In the genomic region with DNA sequence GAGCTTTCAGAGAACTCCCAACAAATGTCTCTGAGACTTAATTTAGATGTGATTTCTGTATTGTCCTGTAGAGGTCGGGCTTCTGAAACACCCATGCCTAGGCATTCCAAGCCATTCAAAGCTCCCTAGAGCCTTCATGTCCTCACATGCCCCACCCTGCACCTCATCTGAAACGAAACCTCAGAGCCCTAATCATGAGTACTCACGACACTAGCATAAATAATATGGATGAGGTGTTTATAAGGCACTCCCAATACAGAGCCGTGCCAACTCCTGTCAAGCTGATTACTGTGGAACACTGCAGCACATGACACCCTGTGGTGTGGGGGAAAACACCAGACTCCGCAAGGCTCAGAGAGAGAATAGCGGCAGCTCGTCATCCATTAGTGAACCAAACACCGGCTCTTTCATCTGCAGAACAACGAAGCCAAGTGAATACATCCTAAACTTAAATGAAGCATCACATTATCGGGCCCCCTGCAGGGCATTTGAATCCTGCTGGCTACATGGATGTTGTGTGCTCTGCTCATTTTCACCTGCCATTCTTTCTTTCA, we compare ENCODE assay signal across 8 cellular contexts.
DNase-seq lines count a peak whose midpoint lies in the region; ATAC-seq and TF ChIP-seq lines count a peak whose summit lies in the region.

No MANE protein-coding gene starts in this region.

- intact Hi-C loops in right lobe of liver (cut with DNase I) = loop anchor here in 1 of 2 donors (5.0 kb wide), 1 partner anchor 214 kb away; no protein-coding TSS in a partner anchor

- ATAC-seq in GM19035 (IDR thresholded peaks at IDR 0.05; ENCODE audit: unreplicated experiment) (peak; percentile 75), right lobe of liver (peak; percentile 48 to 65 (median 60)), GM19328 (IDR thresholded peaks at IDR 0.05; ENCODE audit: unreplicated experiment) (no peak)

- peaks cover 4% of the 10 kb centered on the region for H3K36me3 Mint-ChIP-seq in chondrocyte (ENCODE audit: low read depth)

- H3K27me3 Mint-ChIP-seq in chondrocyte (ENCODE audit: low read depth) = no peaks in the 10 kb centered on the region

- no peak overlapping the region for H3K4me3 ChIP-seq in right lobe of liver

- H3K4me3 Mint-ChIP-seq in chondrocyte (ENCODE audit: unreplicated experiment) = no peak overlapping the region

- H3K27ac ChIP-seq in right lobe of liver = no peak overlapping the region

- H3K27me3 ChIP-seq in right lobe of liver = no peaks in the 10 kb centered on the region

- DNase-seq in COR-L47 (lab: John Stamatoyannopoulos, UW) (peak; percentile 80), HK-2 (ENCODE audit: unreplicated experiment) (peak; percentile 13), NCI-H82 treated with DMSO at 0.1 percent for 48 hours (lab: John Stamatoyannopoulos, UW; ENCODE audit: unreplicated experiment) (peak; percentile 2), chondrocyte (ENCODE audit: low spot score) (no peak), right lobe of liver (no peak), dedifferentiated amniotic fluid mesenchymal stem cell (ENCODE audit: extremely low spot score) (no peak)

- WGBS in right lobe of liver (ENCODE audit: insufficient coverage, low coverage, low lambda C conversion rate, missing lambda C conversion rate) = 25% methylated on average over 4 of the region's 10 CpGs

- H3K9me3 ChIP-seq in right lobe of liver = no peaks in the 10 kb centered on the region

- no peaks in the 10 kb centered on the region for H3K9me3 Mint-ChIP-seq in chondrocyte (ENCODE audit: low read depth)

- peak; percentile 81 for TF ChIP-seq CTCF in chondrocyte (IDR thresholded peaks at IDR 0.05)
- peak; percentile 54 to 66 (median 64) for TF ChIP-seq CTCF in right lobe of liver (IDR thresholded peaks at IDR 0.05)

- no peak overlapping the region for H3K27ac Mint-ChIP-seq in chondrocyte (ENCODE audit: unreplicated experiment)

- no peak for TF ChIP-seq POLR2A in right lobe of liver (IDR thresholded peaks at IDR 0.05)

- no peaks in the 10 kb centered on the region for H3K36me3 ChIP-seq in right lobe of liver

- peaks cover 3% of the 10 kb centered on the region for H3K4me1 Mint-ChIP-seq in chondrocyte (ENCODE audit: low read depth)

- peaks cover 0 to 32% (median 9%) of the 10 kb centered on the region in 4 donors for H3K4me1 ChIP-seq in right lobe of liver

Comparison
In these comparisons a context has a peak if more than half of its experiments do, and no peak if none do; other contexts are left out.
1. DNase-seq: peak in COR-L47 (single experiment), HK-2 (single experiment) and NCI-H82 treated with DMSO at 0.1 percent for 48 hours (single experiment); none in chondrocyte (single experiment), right lobe of liver (0 of 3) and dedifferentiated amniotic fluid mesenchymal stem cell (single experiment).